In genomic region chr17:78375401-78376079, GRCh38 we compare ENCODE assay signal across 8 cellular contexts. TPM values are rescaled to one million over a fixed set of nuclear protein-coding genes. Genes with fewer than 3 reads are reported as not detected.
DNase-seq lines count a peak whose midpoint lies in the region; TF ChIP-seq lines count a peak whose summit lies in the region.

No MANE protein-coding gene starts in this region.

- no peaks in the 10 kb centered on the region for H3K27me3 ChIP-seq in hepatocyte
- no peaks in the 10 kb centered on the region for H3K27me3 ChIP-seq in stomach

- intact Hi-C loops in stomach (cut with DNase I; ENCODE audit: low total_unique reads): loop anchor here (10.0 kb wide), 1 partner anchor 49 kb away; no protein-coding TSS in a partner anchor
- intact Hi-C loops in activated naive CD4-positive, alpha-beta T cell treated with anti-CD3 and anti-CD28 coated beads for 36 hours (cut with micrococcal nuclease): no loop called here

- H3K79me2 ChIP-seq in hepatocyte: peaks cover 24% of the 10 kb centered on the region

- CTCF ChIA-PET in activated naive CD4-positive, alpha-beta T cell treated with anti-CD3 and anti-CD28 coated beads for 36 hours (lab: Charles Lee): interaction anchor here (1.4 to 2.8 kb wide), 3 partner anchors 11 to 37 kb away, joined by 4 to 12 read pairs (median 11); no protein-coding TSS in a partner anchor

- peak overlapping the region; percentile 34 for H3K4me2 ChIP-seq in hepatocyte

- 42% methylated on average over 9 of the region's 9 CpGs for whole genome bisulfite sequencing in hepatocyte (ENCODE audit: low lambda C conversion rate, missing lambda C conversion rate)
- WGBS in stomach, 5 donors: 37 to 54% (median 46%) methylated on average over 9 of the region's 9 CpGs

- peaks cover 6% of the 10 kb centered on the region for H4K20me1 ChIP-seq in hepatocyte (ENCODE audit: insufficient read depth, poor library complexity, severe bottlenecking)

- DNase-seq in HT1080 (ENCODE audit: low read depth) (peak; percentile 71), astrocyte of the hippocampus (ENCODE audit: low read depth, low spot score) (peak; percentile 90), hepatocyte (ENCODE audit: low spot score) (peak; percentile 76), stomach (no peak), DMS 273 treated with DMSO at 0.1 percent for 48 hours (lab: John Stamatoyannopoulos, UW) (no peak), NCI-H2029 treated with DMSO at 0.1 percent for 48 hours (lab: John Stamatoyannopoulos, UW) (no peak)
- DNase-seq in activated naive CD4-positive, alpha-beta T cell treated with anti-CD3 and anti-CD28 coated beads for 36 hours: no peak
- DNase-seq in activated T-cell treated with anti-CD3 and anti-CD28 coated beads, Interleukin-2, amount 50 U/mL, for 24 hours: no peak

- no peak overlapping the region for H3K4me3 ChIP-seq in hepatocyte
- H3K4me3 ChIP-seq in stomach: no peak overlapping the region

- no peaks in the 10 kb centered on the region for H3K27me3 Mint-ChIP-seq in activated naive CD4-positive, alpha-beta T cell treated with anti-CD3 and anti-CD28 coated beads for 36 hours (ENCODE audit: low read depth)
- H3K27me3 Mint-ChIP-seq in activated T-cell treated with anti-CD3 and anti-CD28 coated beads, Interleukin-2, amount 50 U/mL, for 24 hours: no peaks in the 10 kb centered on the region

- no peak overlapping the region for H3K27ac Mint-ChIP-seq in activated naive CD4-positive, alpha-beta T cell treated with anti-CD3 and anti-CD28 coated beads for 36 hours
- no peak overlapping the region for H3K27ac Mint-ChIP-seq in activated T-cell treated with anti-CD3 and anti-CD28 coated beads, Interleukin-2, amount 50 U/mL, for 24 hours

- H3K27ac ChIP-seq in hepatocyte (peak overlapping the region; percentile 95), stomach (peak overlapping the region; percentile 31 to 95 (median 77))

- no peak overlapping the region for H3K4me3 Mint-ChIP-seq in activated naive CD4-positive, alpha-beta T cell treated with anti-CD3 and anti-CD28 coated beads for 36 hours
- H3K4me3 Mint-ChIP-seq in activated T-cell treated with anti-CD3 and anti-CD28 coated beads, Interleukin-2, amount 50 U/mL, for 24 hours: no peak overlapping the region

- H3K9me2 ChIP-seq in hepatocyte (replicated peaks; ENCODE audit: insufficient read depth): no peaks in the 10 kb centered on the region

- H3K9me3 ChIP-seq in hepatocyte (ENCODE audit: low read depth) (no peaks in the 10 kb centered on the region), stomach (no peaks in the 10 kb centered on the region)

- H3K36me3 Mint-ChIP-seq in activated naive CD4-positive, alpha-beta T cell treated with anti-CD3 and anti-CD28 coated beads for 36 hours (ENCODE audit: low read depth): peaks cover 10% of the 10 kb centered on the region
- peaks cover 15% of the 10 kb centered on the region for H3K36me3 Mint-ChIP-seq in activated T-cell treated with anti-CD3 and anti-CD28 coated beads, Interleukin-2, amount 50 U/mL, for 24 hours (ENCODE audit: low read depth)

- H3K4me1 ChIP-seq in hepatocyte (ENCODE audit: insufficient read depth) (peaks cover 43% of the 10 kb centered on the region), stomach (peaks cover 15 to 39% (median 26%) of the 10 kb centered on the region in 4 donors)

- TF ChIP-seq POLR2A in stomach (IDR thresholded peaks at IDR 0.05): no peak

- TF ChIP-seq CTCF in hepatocyte (IDR thresholded peaks at IDR 0.05; ENCODE audit: poor library complexity) (no peak), stomach (IDR thresholded peaks at IDR 0.05) (no peak)

- no peaks in the 10 kb centered on the region for H3K9me3 Mint-ChIP-seq in activated naive CD4-positive, alpha-beta T cell treated with anti-CD3 and anti-CD28 coated beads for 36 hours
- no peaks in the 10 kb centered on the region for H3K9me3 Mint-ChIP-seq in activated T-cell treated with anti-CD3 and anti-CD28 coated beads, Interleukin-2, amount 50 U/mL, for 24 hours

- peak; percentile 78 for TF ChIP-seq EP300 in stomach (IDR thresholded peaks at IDR 0.05)

- peaks cover 34% of the 10 kb centered on the region for H3K4me1 Mint-ChIP-seq in activated naive CD4-positive, alpha-beta T cell treated with anti-CD3 and anti-CD28 coated beads for 36 hours (ENCODE audit: low read depth)
- H3K4me1 Mint-ChIP-seq in activated T-cell treated with anti-CD3 and anti-CD28 coated beads, Interleukin-2, amount 50 U/mL, for 24 hours (ENCODE audit: low read depth): peaks cover 42% of the 10 kb centered on the region

- H2AFZ ChIP-seq in hepatocyte: no peak overlapping the region

- H3K36me3 ChIP-seq in hepatocyte (replicated peaks; ENCODE audit: insufficient read depth, low read depth): no peaks in the 10 kb centered on the region
- H3K36me3 ChIP-seq in stomach: no peaks in the 10 kb centered on the region

RNA-seq across cellular contexts. Expression of gene PGS1, which starts 2.9 kb away (rescaled TPM):
- total RNA-seq in HT1080 (2014; rRNA removed; shearing (Covaris generic)): 27.6 and 38.0 TPM in 2 replicates
- polyA plus RNA-seq in HT1080 (2015; cell fraction: cytosol; rRNA removed): 25.5 and 33.9 TPM in 2 replicates
- 123 and 124 TPM in 2 replicates for polyA plus RNA-seq in HT1080 (2015; cell fraction: nucleus; rRNA removed)
- total RNA-seq in hepatocyte: 30.4 and 36.0 TPM in 2 replicates
- polyA plus RNA-seq in hepatocyte: 42.5 and 52.2 TPM in 2 replicates
- total RNA-seq in stomach: 100 to 1,000 TPM in 2 of 5 donors, 10 to 100 TPM in 3; 27.8 to 209 (median 41.7) TPM
- polyA plus RNA-seq in stomach: 10 to 100 TPM; 11.9 to 19.1 (median 14.9) TPM
- total RNA-seq in activated naive CD4-positive, alpha-beta T cell treated with anti-CD3 and anti-CD28 coated beads for 36 hours: 10 to 100 TPM; 69.0 to 73.1 TPM

RNA-seq across cellular contexts. Expression of gene SOCS3, which starts 15.7 kb away (rescaled TPM):
- total RNA-seq in HT1080 (2014; rRNA removed; shearing (Covaris generic)): 22.9 and 27.4 TPM in 2 replicates
- polyA plus RNA-seq in HT1080 (2015; cell fraction: cytosol; rRNA removed): 17.3 and 19.7 TPM in 2 replicates
- polyA plus RNA-seq in HT1080 (2015; cell fraction: nucleus; rRNA removed): 22.0 and 24.1 TPM in 2 replicates
- total RNA-seq in hepatocyte (130 and 172 TPM in 2 replicates), stomach (10 to 100 TPM; 48.4 to 62.9 (median 52.2) TPM)
- polyA plus RNA-seq in hepatocyte (181 and 246 TPM in 2 replicates), stomach (10 to 100 TPM; 18.7 to 46.9 (median 39.7) TPM)
- 100 to 1,000 TPM; 281 to 290 TPM for total RNA-seq in activated naive CD4-positive, alpha-beta T cell treated with anti-CD3 and anti-CD28 coated beads for 36 hours

Comparison
In these comparisons a context has a peak if more than half of its experiments do, and no peak if none do; other contexts are left out.
1. DNase-seq: peak in HT1080 (single experiment), astrocyte of the hippocampus (single experiment) and hepatocyte (single experiment); none in stomach (single experiment), activated naive CD4-positive, alpha-beta T cell treated with anti-CD3 and anti-CD28 coated beads for 36 hours (single experiment), DMS 273 treated with DMSO at 0.1 percent for 48 hours (single experiment), NCI-H2029 treated with DMSO at 0.1 percent for 48 hours (single experiment) and activated T-cell treated with anti-CD3 and anti-CD28 coated beads, Interleukin-2, amount 50 U/mL, for 24 hours (single experiment).